1 cellular context compared by ENCODE assay signal in the genomic region with DNA sequence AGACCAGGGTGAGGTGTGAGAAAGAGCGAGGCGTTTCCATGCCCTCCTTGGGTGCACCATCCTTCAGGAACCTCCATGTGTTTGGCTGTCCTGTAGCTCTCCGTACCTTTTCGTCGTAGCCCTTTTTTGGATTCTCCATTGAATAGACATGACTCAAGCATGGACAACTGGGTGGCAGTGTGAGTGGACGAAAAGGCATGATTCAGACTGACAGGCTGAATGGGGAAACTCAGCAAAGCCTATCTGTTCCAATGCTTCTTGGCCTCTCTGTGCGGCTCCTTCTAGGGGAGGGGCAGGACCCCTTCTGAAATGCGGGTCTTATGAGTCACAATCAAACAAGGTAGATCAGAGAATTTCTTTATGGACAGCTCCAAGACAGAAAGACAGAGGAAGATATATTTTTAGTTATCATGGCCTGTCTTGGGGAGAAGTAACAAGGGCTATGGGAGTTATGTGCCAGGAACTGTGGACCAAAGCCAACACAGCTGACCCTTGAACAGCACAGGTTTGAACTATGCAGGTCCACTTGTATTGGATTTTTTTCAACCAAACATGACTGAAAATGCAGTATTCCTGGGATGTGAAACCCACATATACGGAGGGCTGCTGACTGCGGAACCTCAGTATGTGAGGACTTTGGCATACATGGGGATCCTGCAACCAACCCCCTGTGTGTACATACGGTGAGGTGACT.
TF ChIP-seq lines count a peak whose summit lies in the region.

No MANE protein-coding gene starts in this region.

TF ChIP-seq in HepG2, 621 proteins besides CTCF, POLR2A, EP300 and RAD21:
- peak; percentile 66 for TF ChIP-seq HNF4A (CRISPR knock-in tag; IDR thresholded peaks at IDR 0.05)
- peak; percentile 50; the same call in 1 of the 2 replicates for TF ChIP-seq ZNF501 (CRISPR knock-in tag; IDR thresholded peaks at IDR 0.05)
- TF ChIP-seq, protein P1, sequence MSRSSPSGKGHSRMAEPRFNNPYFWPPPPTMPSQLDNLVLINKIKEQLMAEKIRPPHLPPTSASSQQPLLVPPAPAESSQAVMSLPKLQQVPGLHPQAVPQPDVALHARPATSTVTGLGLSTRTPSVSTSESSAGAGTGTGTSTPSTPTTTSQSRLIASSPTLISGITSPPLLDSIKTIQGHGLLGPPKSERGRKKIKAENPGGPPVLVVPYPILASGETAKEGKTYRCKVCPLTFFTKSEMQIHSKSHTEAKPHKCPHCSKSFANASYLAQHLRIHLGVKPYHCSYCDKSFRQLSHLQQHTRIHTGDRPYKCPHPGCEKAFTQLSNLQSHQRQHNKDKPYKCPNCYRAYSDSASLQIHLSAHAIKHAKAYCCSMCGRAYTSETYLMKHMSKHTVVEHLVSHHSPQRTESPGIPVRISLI (CRISPR knock-in tag; IDR thresholded peaks at IDR 0.05; ENCODE audit: borderline replicate concordance) = peak; percentile 48; the same call in 1 of the 2 replicates
- TF ChIP-seq ZNF230 (CRISPR knock-in tag; IDR thresholded peaks at IDR 0.05) = no peak
- TF ChIP-seq HNF4G (IDR thresholded peaks at IDR 0.05; ENCODE audit: borderline replicate concordance, low read depth, low read length) = peak; percentile 20; the same call in 1 of the 2 replicates
- TF ChIP-seq HNF4G (CRISPR knock-in tag; IDR thresholded peaks at IDR 0.05; ENCODE audit: borderline replicate concordance, low read depth) = no peak
- TF ChIP-seq SIN3B (IDR thresholded peaks at IDR 0.05; ENCODE audit: low read length) = no peak
- TF ChIP-seq BRCA1 (CRISPR knock-in tag; IDR thresholded peaks at IDR 0.05) = no peak
- 0 out of 2 replicates have a peak, but pooled peaks have one; percentile 35 for TF ChIP-seq ZNF572 (CRISPR knock-in tag; IDR thresholded peaks at IDR 0.05)
- peak; percentile 49; the same call in 1 of the 2 replicates for TF ChIP-seq ZNF816 (CRISPR knock-in tag; IDR thresholded peaks at IDR 0.05; ENCODE audit: borderline replicate concordance)
- peak; percentile 45 for TF ChIP-seq SAP130 (CRISPR knock-in tag; IDR thresholded peaks at IDR 0.05; ENCODE audit: low read depth)
- TF ChIP-seq ZNF317 (CRISPR knock-in tag; IDR thresholded peaks at IDR 0.05) = peak; percentile 55; the same call in 1 of the 2 replicates
- TF ChIP-seq, protein P2, sequence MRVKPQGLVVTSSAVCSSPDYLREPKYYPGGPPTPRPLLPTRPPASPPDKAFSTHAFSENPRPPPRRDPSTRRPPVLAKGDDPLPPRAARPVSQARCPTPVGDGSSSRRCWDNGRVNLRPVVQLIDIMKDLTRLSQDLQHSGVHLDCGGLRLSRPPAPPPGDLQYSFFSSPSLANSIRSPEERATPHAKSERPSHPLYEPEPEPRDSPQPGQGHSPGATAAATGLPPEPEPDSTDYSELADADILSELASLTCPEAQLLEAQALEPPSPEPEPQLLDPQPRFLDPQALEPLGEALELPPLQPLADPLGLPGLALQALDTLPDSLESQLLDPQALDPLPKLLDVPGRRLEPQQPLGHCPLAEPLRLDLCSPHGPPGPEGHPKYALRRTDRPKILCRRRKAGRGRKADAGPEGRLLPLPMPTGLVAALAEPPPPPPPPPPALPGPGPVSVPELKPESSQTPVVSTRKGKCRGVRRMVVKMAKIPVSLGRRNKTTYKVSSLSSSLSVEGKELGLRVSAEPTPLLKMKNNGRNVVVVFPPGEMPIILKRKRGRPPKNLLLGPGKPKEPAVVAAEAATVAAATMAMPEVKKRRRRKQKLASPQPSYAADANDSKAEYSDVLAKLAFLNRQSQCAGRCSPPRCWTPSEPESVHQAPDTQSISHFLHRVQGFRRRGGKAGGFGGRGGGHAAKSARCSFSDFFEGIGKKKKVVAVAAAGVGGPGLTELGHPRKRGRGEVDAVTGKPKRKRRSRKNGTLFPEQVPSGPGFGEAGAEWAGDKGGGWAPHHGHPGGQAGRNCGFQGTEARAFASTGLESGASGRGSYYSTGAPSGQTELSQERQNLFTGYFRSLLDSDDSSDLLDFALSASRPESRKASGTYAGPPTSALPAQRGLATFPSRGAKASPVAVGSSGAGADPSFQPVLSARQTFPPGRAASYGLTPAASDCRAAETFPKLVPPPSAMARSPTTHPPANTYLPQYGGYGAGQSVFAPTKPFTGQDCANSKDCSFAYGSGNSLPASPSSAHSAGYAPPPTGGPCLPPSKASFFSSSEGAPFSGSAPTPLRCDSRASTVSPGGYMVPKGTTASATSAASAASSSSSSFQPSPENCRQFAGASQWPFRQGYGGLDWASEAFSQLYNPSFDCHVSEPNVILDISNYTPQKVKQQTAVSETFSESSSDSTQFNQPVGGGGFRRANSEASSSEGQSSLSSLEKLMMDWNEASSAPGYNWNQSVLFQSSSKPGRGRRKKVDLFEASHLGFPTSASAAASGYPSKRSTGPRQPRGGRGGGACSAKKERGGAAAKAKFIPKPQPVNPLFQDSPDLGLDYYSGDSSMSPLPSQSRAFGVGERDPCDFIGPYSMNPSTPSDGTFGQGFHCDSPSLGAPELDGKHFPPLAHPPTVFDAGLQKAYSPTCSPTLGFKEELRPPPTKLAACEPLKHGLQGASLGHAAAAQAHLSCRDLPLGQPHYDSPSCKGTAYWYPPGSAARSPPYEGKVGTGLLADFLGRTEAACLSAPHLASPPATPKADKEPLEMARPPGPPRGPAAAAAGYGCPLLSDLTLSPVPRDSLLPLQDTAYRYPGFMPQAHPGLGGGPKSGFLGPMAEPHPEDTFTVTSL (CRISPR knock-in tag; IDR thresholded peaks at IDR 0.05; ENCODE audit: borderline replicate concordance) = 0 out of 2 replicates have a peak, but pooled peaks have one; percentile 26
- TF ChIP-seq BHLHE40 (IDR thresholded peaks at IDR 0.05; ENCODE audit: low read length) = no peak
- TF ChIP-seq, protein P3, sequence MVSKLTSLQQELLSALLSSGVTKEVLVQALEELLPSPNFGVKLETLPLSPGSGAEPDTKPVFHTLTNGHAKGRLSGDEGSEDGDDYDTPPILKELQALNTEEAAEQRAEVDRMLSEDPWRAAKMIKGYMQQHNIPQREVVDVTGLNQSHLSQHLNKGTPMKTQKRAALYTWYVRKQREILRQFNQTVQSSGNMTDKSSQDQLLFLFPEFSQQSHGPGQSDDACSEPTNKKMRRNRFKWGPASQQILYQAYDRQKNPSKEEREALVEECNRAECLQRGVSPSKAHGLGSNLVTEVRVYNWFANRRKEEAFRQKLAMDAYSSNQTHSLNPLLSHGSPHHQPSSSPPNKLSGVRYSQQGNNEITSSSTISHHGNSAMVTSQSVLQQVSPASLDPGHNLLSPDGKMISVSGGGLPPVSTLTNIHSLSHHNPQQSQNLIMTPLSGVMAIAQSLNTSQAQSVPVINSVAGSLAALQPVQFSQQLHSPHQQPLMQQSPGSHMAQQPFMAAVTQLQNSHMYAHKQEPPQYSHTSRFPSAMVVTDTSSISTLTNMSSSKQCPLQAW (CRISPR knock-in tag; IDR thresholded peaks at IDR 0.05) = 0 out of 2 replicates have a peak, but pooled peaks have one; percentile 12
- no peak for TF ChIP-seq NR3C1 (CRISPR knock-in tag; IDR thresholded peaks at IDR 0.05)
- no peak for TF ChIP-seq ZNF589 (CRISPR knock-in tag; conservative IDR thresholded peaks at IDR 0.05)
- peak; percentile 45 for TF ChIP-seq TEAD3 (CRISPR knock-in tag; optimal IDR thresholded peaks at IDR 0.05; ENCODE audit: borderline replicate concordance)
- TF ChIP-seq SOX6 (IDR thresholded peaks at IDR 0.05) = no peak
- 0 out of 2 replicates have a peak, but pooled peaks have one; percentile 13 for TF ChIP-seq SOX6 (CRISPR knock-in tag; IDR thresholded peaks at IDR 0.05)
- 0 out of 2 replicates have a peak, but pooled peaks have one; percentile 23 for TF ChIP-seq SALL1 (CRISPR knock-in tag; IDR thresholded peaks at IDR 0.05)
- TF ChIP-seq SRF (IDR thresholded peaks at IDR 0.05; ENCODE audit: low read depth, low read length) = no peak
- TF ChIP-seq, protein P4, sequence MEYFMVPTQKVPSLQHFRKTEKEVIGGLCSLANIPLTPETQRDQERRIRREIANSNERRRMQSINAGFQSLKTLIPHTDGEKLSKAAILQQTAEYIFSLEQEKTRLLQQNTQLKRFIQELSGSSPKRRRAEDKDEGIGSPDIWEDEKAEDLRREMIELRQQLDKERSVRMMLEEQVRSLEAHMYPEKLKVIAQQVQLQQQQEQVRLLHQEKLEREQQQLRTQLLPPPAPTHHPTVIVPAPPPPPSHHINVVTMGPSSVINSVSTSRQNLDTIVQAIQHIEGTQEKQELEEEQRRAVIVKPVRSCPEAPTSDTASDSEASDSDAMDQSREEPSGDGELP (IDR thresholded peaks at IDR 0.05; ENCODE audit: borderline replicate concordance, low read depth) = peak; percentile 72; the same call in 1 of the 2 replicates
- TF ChIP-seq, protein P5, sequence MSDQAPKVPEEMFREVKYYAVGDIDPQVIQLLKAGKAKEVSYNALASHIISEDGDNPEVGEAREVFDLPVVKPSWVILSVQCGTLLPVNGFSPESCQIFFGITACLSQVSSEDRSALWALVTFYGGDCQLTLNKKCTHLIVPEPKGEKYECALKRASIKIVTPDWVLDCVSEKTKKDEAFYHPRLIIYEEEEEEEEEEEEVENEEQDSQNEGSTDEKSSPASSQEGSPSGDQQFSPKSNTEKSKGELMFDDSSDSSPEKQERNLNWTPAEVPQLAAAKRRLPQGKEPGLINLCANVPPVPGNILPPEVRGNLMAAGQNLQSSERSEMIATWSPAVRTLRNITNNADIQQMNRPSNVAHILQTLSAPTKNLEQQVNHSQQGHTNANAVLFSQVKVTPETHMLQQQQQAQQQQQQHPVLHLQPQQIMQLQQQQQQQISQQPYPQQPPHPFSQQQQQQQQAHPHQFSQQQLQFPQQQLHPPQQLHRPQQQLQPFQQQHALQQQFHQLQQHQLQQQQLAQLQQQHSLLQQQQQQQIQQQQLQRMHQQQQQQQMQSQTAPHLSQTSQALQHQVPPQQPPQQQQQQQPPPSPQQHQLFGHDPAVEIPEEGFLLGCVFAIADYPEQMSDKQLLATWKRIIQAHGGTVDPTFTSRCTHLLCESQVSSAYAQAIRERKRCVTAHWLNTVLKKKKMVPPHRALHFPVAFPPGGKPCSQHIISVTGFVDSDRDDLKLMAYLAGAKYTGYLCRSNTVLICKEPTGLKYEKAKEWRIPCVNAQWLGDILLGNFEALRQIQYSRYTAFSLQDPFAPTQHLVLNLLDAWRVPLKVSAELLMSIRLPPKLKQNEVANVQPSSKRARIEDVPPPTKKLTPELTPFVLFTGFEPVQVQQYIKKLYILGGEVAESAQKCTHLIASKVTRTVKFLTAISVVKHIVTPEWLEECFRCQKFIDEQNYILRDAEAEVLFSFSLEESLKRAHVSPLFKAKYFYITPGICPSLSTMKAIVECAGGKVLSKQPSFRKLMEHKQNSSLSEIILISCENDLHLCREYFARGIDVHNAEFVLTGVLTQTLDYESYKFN (CRISPR knock-in tag; conservative IDR thresholded peaks at IDR 0.05) = peak; percentile 50; the same call in 1 of the 2 replicates
- TF ChIP-seq, protein P6, sequence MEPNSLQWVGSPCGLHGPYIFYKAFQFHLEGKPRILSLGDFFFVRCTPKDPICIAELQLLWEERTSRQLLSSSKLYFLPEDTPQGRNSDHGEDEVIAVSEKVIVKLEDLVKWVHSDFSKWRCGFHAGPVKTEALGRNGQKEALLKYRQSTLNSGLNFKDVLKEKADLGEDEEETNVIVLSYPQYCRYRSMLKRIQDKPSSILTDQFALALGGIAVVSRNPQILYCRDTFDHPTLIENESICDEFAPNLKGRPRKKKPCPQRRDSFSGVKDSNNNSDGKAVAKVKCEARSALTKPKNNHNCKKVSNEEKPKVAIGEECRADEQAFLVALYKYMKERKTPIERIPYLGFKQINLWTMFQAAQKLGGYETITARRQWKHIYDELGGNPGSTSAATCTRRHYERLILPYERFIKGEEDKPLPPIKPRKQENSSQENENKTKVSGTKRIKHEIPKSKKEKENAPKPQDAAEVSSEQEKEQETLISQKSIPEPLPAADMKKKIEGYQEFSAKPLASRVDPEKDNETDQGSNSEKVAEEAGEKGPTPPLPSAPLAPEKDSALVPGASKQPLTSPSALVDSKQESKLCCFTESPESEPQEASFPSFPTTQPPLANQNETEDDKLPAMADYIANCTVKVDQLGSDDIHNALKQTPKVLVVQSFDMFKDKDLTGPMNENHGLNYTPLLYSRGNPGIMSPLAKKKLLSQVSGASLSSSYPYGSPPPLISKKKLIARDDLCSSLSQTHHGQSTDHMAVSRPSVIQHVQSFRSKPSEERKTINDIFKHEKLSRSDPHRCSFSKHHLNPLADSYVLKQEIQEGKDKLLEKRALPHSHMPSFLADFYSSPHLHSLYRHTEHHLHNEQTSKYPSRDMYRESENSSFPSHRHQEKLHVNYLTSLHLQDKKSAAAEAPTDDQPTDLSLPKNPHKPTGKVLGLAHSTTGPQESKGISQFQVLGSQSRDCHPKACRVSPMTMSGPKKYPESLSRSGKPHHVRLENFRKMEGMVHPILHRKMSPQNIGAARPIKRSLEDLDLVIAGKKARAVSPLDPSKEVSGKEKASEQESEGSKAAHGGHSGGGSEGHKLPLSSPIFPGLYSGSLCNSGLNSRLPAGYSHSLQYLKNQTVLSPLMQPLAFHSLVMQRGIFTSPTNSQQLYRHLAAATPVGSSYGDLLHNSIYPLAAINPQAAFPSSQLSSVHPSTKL (CRISPR knock-in tag; IDR thresholded peaks at IDR 0.05) = peak; percentile 30; the same call in 1 of the 2 replicates
- TF ChIP-seq SOX13 (IDR thresholded peaks at IDR 0.05) = no peak
- TF ChIP-seq SOX13 (CRISPR knock-in tag; conservative IDR thresholded peaks at IDR 0.05 in 1 of 2, IDR thresholded peaks at IDR 0.05 in 1 of 2) = 0 out of 4 replicates have a peak, but pooled peaks of 1 of the 2 experiments have one; percentile 14
